8 cellular contexts compared by ENCODE assay signal in genomic region chr11:6611092-6612007, GRCh38. TPM values are rescaled to one million over a fixed set of nuclear protein-coding genes. Genes with fewer than 3 reads are reported as not detected.
DNase-seq lines count a peak whose midpoint lies in the region; ATAC-seq, FAIRE-seq and TF ChIP-seq lines count a peak whose summit lies in the region.

No MANE protein-coding gene starts in this region.

- peak overlapping the region; percentile 95 to 96 for H3K27ac Mint-ChIP-seq in stimulated activated naive CD8-positive, alpha-beta T cell treated with anti-CD3 and anti-CD28 coated beads, Interleukin-15, amount 100 ng/mL, for 72 hours

- CTCF ChIA-PET in Panc1 (lab: Charles Lee), result interaction anchor here (1.0 to 1.8 kb wide), 2 partner anchors 24 to 72 kb away, joined by 3 to 4 read pairs; partner anchors contain the start of gene MRPL17

- H3K4me1 ChIP-seq in Panc1 (ENCODE audit: control insufficient read depth, insufficient read depth, low read length), result peaks cover 39% of the 10 kb centered on the region

- intact Hi-C loops in Panc1 (cut with micrococcal nuclease; ENCODE audit: unreplicated experiment), result loop anchor here (5.0 kb wide), 1 partner anchor 71 kb away; the partner anchor contains the start of gene MRPL17

- peak; percentile 61 for DNase-seq in DMS53 (lab: John Stamatoyannopoulos, UW)
- DNase-seq in DMS53 treated with DMSO at 0.1 percent for 48 hours (lab: John Stamatoyannopoulos, UW; ENCODE audit: unreplicated experiment), result no peak
- DNase-seq in Panc1 (ENCODE audit: low read depth, low spot score), result no peak
- no peak for DNase-seq in bronchial epithelial cell (ENCODE audit: low read depth)
- DNase-seq in stimulated activated naive CD8-positive, alpha-beta T cell treated with anti-CD3 and anti-CD28 coated beads, Interleukin-15, amount 100 ng/mL, for 72 hours, result peak in 1 of 2 donors; percentile 18
- no peak for DNase-seq in amniotic stem cell (lab: John Stamatoyannopoulos, UW)

- H3K4me3 ChIP-seq in Panc1 (ENCODE audit: low read depth in 2 of 2, low read length in 2 of 2), result peak overlapping the region; percentile 57 to 94
- peak overlapping the region; percentile 78 for H3K4me3 ChIP-seq in bronchial epithelial cell (ENCODE audit: low read depth, low read length)

- H3K27me3 ChIP-seq in Panc1 (ENCODE audit: control insufficient read depth, insufficient read depth, low read length) (no peaks in the 10 kb centered on the region), bronchial epithelial cell (ENCODE audit: control insufficient read depth, insufficient read depth, low read length) (no peaks in the 10 kb centered on the region), layer of hippocampus (ENCODE audit: control insufficient read depth, insufficient read depth, low read length) (no peaks in the 10 kb centered on the region)

- H3K27me3 Mint-ChIP-seq in stimulated activated naive CD8-positive, alpha-beta T cell treated with anti-CD3 and anti-CD28 coated beads, Interleukin-15, amount 100 ng/mL, for 72 hours, result no peaks in the 10 kb centered on the region

- no peak for TF ChIP-seq CTCF in Panc1 (IDR thresholded peaks at IDR 0.05)
- no peak for TF ChIP-seq CTCF in bronchial epithelial cell (IDR thresholded peaks at IDR 0.05; ENCODE audit: insufficient read depth, low read length, severe bottlenecking)

- H3K36me3 ChIP-seq in Panc1 (ENCODE audit: control insufficient read depth, insufficient read depth, low read length) (peaks cover 29% of the 10 kb centered on the region), bronchial epithelial cell (ENCODE audit: control insufficient read depth, insufficient read depth, low read length) (peaks cover 24% of the 10 kb centered on the region)

- H3K4me1 Mint-ChIP-seq in stimulated activated naive CD8-positive, alpha-beta T cell treated with anti-CD3 and anti-CD28 coated beads, Interleukin-15, amount 100 ng/mL, for 72 hours, result peaks cover 40% of the 10 kb centered on the region

- H3K4me3 Mint-ChIP-seq in stimulated activated naive CD8-positive, alpha-beta T cell treated with anti-CD3 and anti-CD28 coated beads, Interleukin-15, amount 100 ng/mL, for 72 hours, result peak overlapping the region; percentile 88 to 96

- in situ Hi-C loops in Panc1 (cut with HindIII; ENCODE audit: low pct_unique_long_range_greater_than_20kb, low sequenced_read_pairs), result no loop called here

- H3K9me3 ChIP-seq in Panc1 (ENCODE audit: control insufficient read depth, insufficient read depth, low read depth, low read length), result no peaks in the 10 kb centered on the region

- H3K27ac ChIP-seq in Panc1 (ENCODE audit: low read length) (peak overlapping the region; percentile 87), layer of hippocampus (ENCODE audit: low read depth, low read length) (peak overlapping the region; percentile 99)

- TSS peak; percentile 64 for BruUV-seq in Panc1 (replicated peaks; lab: Mats Ljungman, UMichigan)

- no peak for FAIRE-seq in bronchial epithelial cell (lab: Jason Lieb, UNC)

- peak; percentile 11 for ATAC-seq in HG02678 (IDR thresholded peaks at IDR 0.05; ENCODE audit: unreplicated experiment)
- ATAC-seq in Panc1, result peak; percentile 52
- ATAC-seq in stimulated activated naive CD8-positive, alpha-beta T cell treated with anti-CD3 and anti-CD28 coated beads, Interleukin-15, amount 100 ng/mL, for 72 hours, result peak; percentile 44

- no peaks in the 10 kb centered on the region for H3K9me3 Mint-ChIP-seq in stimulated activated naive CD8-positive, alpha-beta T cell treated with anti-CD3 and anti-CD28 coated beads, Interleukin-15, amount 100 ng/mL, for 72 hours

- POLR2A ChIA-PET in Panc1 (lab: Charles Lee), result interaction anchor here (0.5 to 0.6 kb wide), 2 partner anchors 66 to 232 kb away, joined by 3 to 4 read pairs; no protein-coding TSS in a partner anchor

RNA-seq across cellular contexts. Expression of gene TAF10, which starts 0.7 kb away (rescaled TPM):
- total RNA-seq in Panc1 (2021; ENCODE audit: unreplicated experiment) (387 TPM), bronchial epithelial cell (43.2 and 70.2 TPM in 2 replicates)
- 549 TPM for polyA plus RNA-seq in Panc1 (2012; ENCODE audit: insufficient read length)

RNA-seq across cellular contexts. Expression of gene ILK, which starts 7.8 kb away (rescaled TPM):
- 204 TPM for total RNA-seq in Panc1 (2021; ENCODE audit: unreplicated experiment)
- 463 TPM for polyA plus RNA-seq in Panc1 (2012; ENCODE audit: insufficient read length)
- total RNA-seq in bronchial epithelial cell, result 47.0 and 70.3 TPM in 2 replicates

RNA-seq across cellular contexts. Expression of gene TPP1, which starts 7.9 kb away (rescaled TPM):
- 200 TPM for total RNA-seq in Panc1 (2021; ENCODE audit: unreplicated experiment)
- polyA plus RNA-seq in Panc1 (2012; ENCODE audit: insufficient read length), result 200 TPM
- 23.7 and 40.8 TPM in 2 replicates for total RNA-seq in bronchial epithelial cell

RNA-seq across cellular contexts. Expression of gene RRP8, which starts 7.9 kb away (rescaled TPM):
- total RNA-seq in Panc1 (2021; ENCODE audit: unreplicated experiment) (23.1 TPM), bronchial epithelial cell (10.3 and 10.5 TPM in 2 replicates)
- 15.3 TPM for polyA plus RNA-seq in Panc1 (2012; ENCODE audit: insufficient read length)

RNA-seq across cellular contexts. Expression of gene DCHS1, which starts 44.3 kb away (rescaled TPM):
- total RNA-seq in Panc1 (2021; ENCODE audit: unreplicated experiment) (2.2 TPM), bronchial epithelial cell (0.26 TPM in 2 replicates)
- 2.8 TPM for polyA plus RNA-seq in Panc1 (2012; ENCODE audit: insufficient read length)
